Comparison of ENCODE assay signal across 16 cellular contexts in genomic region chr10:117955171-117955570, GRCh38.
DNase-seq lines count a peak whose midpoint lies in the region; ATAC-seq lines count a peak whose summit lies in the region.
"Had no signal": no experiment of that assay in that cellular context is flagged by ENCODE, and none has a peak within 500 bp of the region (broad histone marks: within the 10 kb centered on the region; RNA-seq: fewer than 3 reads in every experiment).

No MANE protein-coding gene starts in this region.

- no peak overlapping the region for H3K4me3 Mint-ChIP-seq in naive thymus-derived CD8-positive, alpha-beta T cell
- no peak overlapping the region for H3K4me3 Mint-ChIP-seq in T-helper 17 cell
- H3K4me3 Mint-ChIP-seq: B cell; CD4-positive, alpha-beta T cell had no signal

- H3K27me3 Mint-ChIP-seq in naive thymus-derived CD8-positive, alpha-beta T cell = peaks cover 21 to 41% (median 23%) of the 10 kb centered on the region in 5 donors
- peaks cover 26% of the 10 kb centered on the region for H3K27me3 Mint-ChIP-seq in T-helper 17 cell

- DNase-seq in GM03348 (ENCODE audit: low spot score) (peak; percentile 35), astrocyte of the hippocampus (ENCODE audit: low read depth, low spot score) (peak; percentile 59), trophoblast cell (peak; percentile 14 to 40), T-helper 17 cell (no peak), cerebellum (ENCODE audit: low spot score) (no peak)
- no peak for DNase-seq in naive thymus-derived CD8-positive, alpha-beta T cell
- no peak for DNase-seq in activated T-cell treated with anti-CD3 and anti-CD28 coated beads, Interleukin-2, amount 50 U/mL, for 48 hours
- DNase-seq: C1 segment of cervical spinal cord; Calu3; CD4-positive, alpha-beta T cell; DMS 273 treated with DMSO at 0.1 percent for 48 hours had no signal

- H2AFZ ChIP-seq in trophoblast cell (ENCODE audit: insufficient read depth, low read length, poor library complexity) = no peak overlapping the region

- POLR2A ChIA-PET in naive thymus-derived CD8-positive, alpha-beta T cell (lab: Charles Lee) = no interaction called here

- WGBS in trophoblast cell (ENCODE audit: extremely low coverage, insufficient coverage, insufficient read length) = no CpG with 5 or more reads among the region's 1 CpG

- H4K8ac ChIP-seq in trophoblast cell (ENCODE audit: low read depth, low read length) = no peak overlapping the region

- no peaks in the 10 kb centered on the region for H3K79me2 ChIP-seq in trophoblast cell (ENCODE audit: control insufficient read depth, insufficient read depth, low read length, poor library complexity)

- no peak overlapping the region for H2BK5ac ChIP-seq in trophoblast cell (ENCODE audit: low read depth, low read length, poor library complexity)

- H2BK12ac ChIP-seq in trophoblast cell (ENCODE audit: low read length) = no peak overlapping the region

- no peak overlapping the region for H3K23ac ChIP-seq in trophoblast cell (ENCODE audit: low read length)

- H3K4me2 ChIP-seq in trophoblast cell (ENCODE audit: low read length) = no peak overlapping the region
- H3K4me2 ChIP-seq: A549 had no signal

- no peak overlapping the region for H3K4me3 ChIP-seq in trophoblast cell (ENCODE audit: low read depth, low read length)
- H3K4me3 ChIP-seq: A549, HAP-1, K562 had no signal

- H2BK120ac ChIP-seq in trophoblast cell (ENCODE audit: insufficient read depth, low read length, poor library complexity) = no peak overlapping the region

- H3K14ac ChIP-seq in trophoblast cell (ENCODE audit: low read length) = no peak overlapping the region

- H3K27me3 ChIP-seq in trophoblast cell (ENCODE audit: insufficient read depth, low read length) = no peaks in the 10 kb centered on the region

- no peaks in the 10 kb centered on the region for H3K4me1 Mint-ChIP-seq in naive thymus-derived CD8-positive, alpha-beta T cell
- H3K4me1 Mint-ChIP-seq in T-helper 17 cell = no peaks in the 10 kb centered on the region
- H3K4me1 Mint-ChIP-seq: B cell had no signal

- H3K9ac ChIP-seq in trophoblast cell (ENCODE audit: low read length) = no peak overlapping the region

- no peak overlapping the region for H3K27ac ChIP-seq in trophoblast cell (ENCODE audit: low read depth, low read length)
- H3K27ac ChIP-seq: A549, HL-60 had no signal

- H4K12ac ChIP-seq in trophoblast cell (ENCODE audit: low read depth, low read length) = no peak overlapping the region

- H3K9me3 ChIP-seq in trophoblast cell (ENCODE audit: insufficient read depth, low read depth, low read length) (no peaks in the 10 kb centered on the region), T-helper 17 cell (ENCODE audit: control insufficient read depth, low read length, poor library complexity, severe bottlenecking) (no peaks in the 10 kb centered on the region)
- H3K9me3 ChIP-seq: A549, HAP-1 had no signal

- no peaks in the 10 kb centered on the region for H3K36me3 ChIP-seq in trophoblast cell (ENCODE audit: control insufficient read depth in 1 of 2, insufficient read depth in 2 of 2, low read length in 2 of 2)
- H3K36me3 ChIP-seq: HAP-1 had no signal

- H2AK5ac ChIP-seq in trophoblast cell (ENCODE audit: low read length) = no peak overlapping the region

- H3K4me1 ChIP-seq in trophoblast cell (ENCODE audit: control insufficient read depth in 1 of 2, insufficient read depth in 2 of 2, low read length in 2 of 2) = no peaks in the 10 kb centered on the region
- H3K4me1 ChIP-seq: A549, HAP-1 had no signal

- H3K9me3 Mint-ChIP-seq in naive thymus-derived CD8-positive, alpha-beta T cell = peaks cover 0 to 3% (median 0%) of the 10 kb centered on the region in 9 donors
- H3K9me3 Mint-ChIP-seq: CD4-positive, alpha-beta T cell had no signal

- no peak for ATAC-seq in naive thymus-derived CD8-positive, alpha-beta T cell
- no peak for ATAC-seq in T-helper 17 cell
- ATAC-seq: A549, K562 had no signal

- no peak overlapping the region for H3K27ac Mint-ChIP-seq in naive thymus-derived CD8-positive, alpha-beta T cell
- no peak overlapping the region for H3K27ac Mint-ChIP-seq in T-helper 17 cell
- H3K27ac Mint-ChIP-seq: B cell; CD4-positive, alpha-beta T cell had no signal

- no peaks in the 10 kb centered on the region for H3K36me3 Mint-ChIP-seq in naive thymus-derived CD8-positive, alpha-beta T cell
- peaks cover 3% of the 10 kb centered on the region for H3K36me3 Mint-ChIP-seq in T-helper 17 cell (ENCODE audit: low read depth)

- no peak overlapping the region for H3K4ac ChIP-seq in trophoblast cell (ENCODE audit: low read depth, low read length)

- no peak overlapping the region for H3K18ac ChIP-seq in trophoblast cell (ENCODE audit: low read length)

- no peak overlapping the region for H4K91ac ChIP-seq in trophoblast cell (ENCODE audit: low read depth, low read length)

- H3K79me1 ChIP-seq in trophoblast cell (ENCODE audit: low read length) = no peaks in the 10 kb centered on the region

Comparison
In these comparisons a context has a peak if more than half of its experiments do, and no peak if none do; other contexts are left out.
1. DNase-seq: peak in GM03348 (single experiment), astrocyte of the hippocampus (single experiment) and trophoblast cell (2 of 2); none in naive thymus-derived CD8-positive, alpha-beta T cell (0 of 10), activated T-cell treated with anti-CD3 and anti-CD28 coated beads, Interleukin-2, amount 50 U/mL, for 48 hours (0 of 2), T-helper 17 cell (0 of 3) and cerebellum (single experiment).